ENCODE assay signal across 1 cellular context in genomic region chr6:162728706-162729105, GRCh38.
TF ChIP-seq lines count a peak whose summit lies in the region.

No MANE protein-coding gene starts in this region.

TF ChIP-seq in WTC11, 78 proteins besides CTCF, POLR2A, EP300 and RAD21 (continued from another document):
- TF ChIP-seq, protein P1, sequence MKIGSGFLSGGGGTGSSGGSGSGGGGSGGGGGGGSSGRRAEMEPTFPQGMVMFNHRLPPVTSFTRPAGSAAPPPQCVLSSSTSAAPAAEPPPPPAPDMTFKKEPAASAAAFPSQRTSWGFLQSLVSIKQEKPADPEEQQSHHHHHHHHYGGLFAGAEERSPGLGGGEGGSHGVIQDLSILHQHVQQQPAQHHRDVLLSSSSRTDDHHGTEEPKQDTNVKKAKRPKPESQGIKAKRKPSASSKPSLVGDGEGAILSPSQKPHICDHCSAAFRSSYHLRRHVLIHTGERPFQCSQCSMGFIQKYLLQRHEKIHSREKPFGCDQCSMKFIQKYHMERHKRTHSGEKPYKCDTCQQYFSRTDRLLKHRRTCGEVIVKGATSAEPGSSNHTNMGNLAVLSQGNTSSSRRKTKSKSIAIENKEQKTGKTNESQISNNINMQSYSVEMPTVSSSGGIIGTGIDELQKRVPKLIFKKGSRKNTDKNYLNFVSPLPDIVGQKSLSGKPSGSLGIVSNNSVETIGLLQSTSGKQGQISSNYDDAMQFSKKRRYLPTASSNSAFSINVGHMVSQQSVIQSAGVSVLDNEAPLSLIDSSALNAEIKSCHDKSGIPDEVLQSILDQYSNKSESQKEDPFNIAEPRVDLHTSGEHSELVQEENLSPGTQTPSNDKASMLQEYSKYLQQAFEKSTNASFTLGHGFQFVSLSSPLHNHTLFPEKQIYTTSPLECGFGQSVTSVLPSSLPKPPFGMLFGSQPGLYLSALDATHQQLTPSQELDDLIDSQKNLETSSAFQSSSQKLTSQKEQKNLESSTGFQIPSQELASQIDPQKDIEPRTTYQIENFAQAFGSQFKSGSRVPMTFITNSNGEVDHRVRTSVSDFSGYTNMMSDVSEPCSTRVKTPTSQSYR (CRISPR knock-in tag; IDR thresholded peaks at IDR 0.05), result no peak
